ENCODE assay signal across 9 cellular contexts in genomic region chr7:43649755-43650274, GRCh38.
DNase-seq lines count a peak whose midpoint lies in the region; ATAC-seq and TF ChIP-seq lines count a peak whose summit lies in the region.
"Had no signal": no experiment of that assay in that cellular context is flagged by ENCODE, and none has a peak within 500 bp of the region (broad histone marks: within the 10 kb centered on the region; RNA-seq: fewer than 3 reads in every experiment).

No MANE protein-coding gene starts in this region.

- H3K4me2 ChIP-seq in PC-9, result peak overlapping the region; percentile 67

- no peaks in the 10 kb centered on the region for H3K27me3 ChIP-seq in PC-9 (ENCODE audit: insufficient read depth, low read depth)

- H3K4me1 ChIP-seq in PC-9 (replicated peaks; ENCODE audit: insufficient read depth) (peaks cover 73% of the 10 kb centered on the region), mesodermal cell (ENCODE audit: control insufficient read depth, insufficient read depth, low read length, poor library complexity, severe bottlenecking) (peaks cover 56% of the 10 kb centered on the region)

- BruUV-seq in PC-9 (replicated peaks; lab: Mats Ljungman, UMichigan), result no TSS peak

- CTCF ChIA-PET in PC-9 (lab: Charles Lee), result no interaction called here

- H3K4me1 Mint-ChIP-seq in activated naive CD8-positive, alpha-beta T cell (ENCODE audit: low read depth), result peaks cover 96% of the 10 kb centered on the region

- intact Hi-C loops in PC-9 (cut with micrococcal nuclease; ENCODE audit: unreplicated experiment), result loop anchor here (5.0 kb wide), 2 partner anchors 52 to 187 kb away; no protein-coding TSS in a partner anchor

- POLR2A ChIA-PET in PC-9 (lab: Charles Lee; ENCODE audit: unreplicated experiment), result no interaction called here

- peaks cover 66% of the 10 kb centered on the region for H3K79me2 ChIP-seq in PC-9 (ENCODE audit: low read depth)

- no peaks in the 10 kb centered on the region for H3K9me3 Mint-ChIP-seq in activated naive CD8-positive, alpha-beta T cell (ENCODE audit: low read depth)

- H3K27me3 Mint-ChIP-seq in activated naive CD8-positive, alpha-beta T cell, result no peaks in the 10 kb centered on the region

- H3K27ac Mint-ChIP-seq in activated naive CD8-positive, alpha-beta T cell, result peak overlapping the region; percentile 97

- H3K27ac ChIP-seq in PC-9 (peak overlapping the region; percentile 98), mesodermal cell (ENCODE audit: low read depth, low read length, severe bottlenecking) (peak overlapping the region; percentile 57)
- H3K27ac ChIP-seq: 22Rv1 had no signal

- H3F3A ChIP-seq in PC-9 (ENCODE audit: insufficient read depth, low read depth), result peaks cover 67% of the 10 kb centered on the region

- ATAC-seq in HG02884 (IDR thresholded peaks at IDR 0.05; ENCODE audit: unreplicated experiment), result peak; percentile 61

- peaks cover 52% of the 10 kb centered on the region for H3K36me3 ChIP-seq in PC-9 (ENCODE audit: low read depth)
- H3K36me3 ChIP-seq in mesodermal cell (ENCODE audit: control insufficient read depth, insufficient read depth, low read length), result peaks cover 20% of the 10 kb centered on the region

- DNase-seq in NCI-H1694 treated with DMSO at 0.1 percent for 48 hours (lab: John Stamatoyannopoulos, UW), result peak; percentile 30
- no peak for DNase-seq in NCI-H1694 (lab: John Stamatoyannopoulos, UW)
- peak; percentile 25 to 93 for DNase-seq in PC-9
- no peak for DNase-seq in DMS53 (lab: John Stamatoyannopoulos, UW)
- DNase-seq in cerebellum (ENCODE audit: low spot score), result no peak

- H3K4me3 Mint-ChIP-seq in activated naive CD8-positive, alpha-beta T cell, result peak overlapping the region; percentile 75

- no peaks in the 10 kb centered on the region; the same call in 1 of the 2 replicates for H3K9me2 ChIP-seq in PC-9 (ENCODE audit: insufficient read depth)

- no peak for TF ChIP-seq CTCF in PC-9 (conservative IDR thresholded peaks at IDR 0.05)

- 86 to 88% methylated on average over 4 of the region's 4 CpGs for WGBS in mesodermal cell (ENCODE audit: insufficient coverage in 2 of 2), 2 experiments

- H3K4me3 ChIP-seq in PC-9, result no peak overlapping the region; the same call in 1 of the 2 replicates
- H3K4me3 ChIP-seq in mesodermal cell (ENCODE audit: extremely low read depth, insufficient read depth, low read length, poor library complexity, severe bottlenecking), result no peak overlapping the region

- no peaks in the 10 kb centered on the region for H4K20me1 ChIP-seq in PC-9 (ENCODE audit: insufficient read depth)

- H3K9me3 ChIP-seq in PC-9 (ENCODE audit: insufficient read depth, low read depth) (no peaks in the 10 kb centered on the region), mesodermal cell (ENCODE audit: control insufficient read depth, low read length) (no peaks in the 10 kb centered on the region)

- no peak overlapping the region for H2AFZ ChIP-seq in PC-9

- peaks cover 29% of the 10 kb centered on the region for H3K36me3 Mint-ChIP-seq in activated naive CD8-positive, alpha-beta T cell

Comparison
In these comparisons a context has a peak if more than half of its experiments do, and no peak if none do; other contexts are left out.
1. DNase-seq: peak in NCI-H1694 treated with DMSO at 0.1 percent for 48 hours (single experiment) and PC-9 (2 of 2); none in NCI-H1694 (single experiment), DMS53 (single experiment) and cerebellum (single experiment).